ENCODE assay signal across 9 cellular contexts in genomic region chr1:203682401-203683383, GRCh38. TPM values are rescaled to one million over a fixed set of nuclear protein-coding genes. Genes with fewer than 3 reads are reported as not detected.
DNase-seq lines count a peak whose midpoint lies in the region; ATAC-seq and TF ChIP-seq lines count a peak whose summit lies in the region.
"Had no signal": no experiment of that assay in that cellular context is flagged by ENCODE, and none has a peak within 500 bp of the region (broad histone marks: within the 10 kb centered on the region; RNA-seq: fewer than 3 reads in every experiment).

No MANE protein-coding gene starts in this region.

- H3K27ac ChIP-seq in HCT116 (ENCODE audit: low read depth, low read length), result 0 out of 2 replicates have a peak overlapping the region, but pooled peaks have one; percentile 16
- no peak overlapping the region for H3K27ac ChIP-seq in colonic mucosa

- H3K9me3 ChIP-seq in HCT116 (ENCODE audit: control insufficient read depth in 1 of 2, insufficient read depth in 1 of 2, low read depth in 1 of 2, low read length in 2 of 2) (no peaks in the 10 kb centered on the region), colonic mucosa (no peaks in the 10 kb centered on the region)

- ATAC-seq in HCT116 (peak; percentile 96), GM21390 (IDR thresholded peaks at IDR 0.05; ENCODE audit: unreplicated experiment) (no peak), GM21526 (IDR thresholded peaks at IDR 0.05; ENCODE audit: low FRiP score, unreplicated experiment) (no peak)

- H3K27me3 ChIP-seq in HCT116 (ENCODE audit: insufficient read depth, low read length), result no peaks in the 10 kb centered on the region
- no peaks in the 10 kb centered on the region for H3K27me3 ChIP-seq in colonic mucosa

- peak overlapping the region; percentile 95 for H3K4me2 ChIP-seq in HCT116 (ENCODE audit: low read length)

- no peaks in the 10 kb centered on the region for H3K9me2 ChIP-seq in HCT116 (ENCODE audit: insufficient read depth)

- TF ChIP-seq CTCF in HCT116 (IDR thresholded peaks at IDR 0.05 in 2 of 3, conservative IDR thresholded peaks at IDR 0.05 in 1 of 3; ENCODE audit: borderline replicate concordance in 1 of 3, insufficient read depth in 1 of 3, low read depth in 2 of 3, low read length in 2 of 3) (no peak), colonic mucosa (IDR thresholded peaks at IDR 0.05) (no peak)

- TF ChIP-seq POLR2A in HCT116 (IDR thresholded peaks at IDR 0.05; ENCODE audit: borderline replicate concordance, extremely low read depth, insufficient read depth, insufficient read length), result no peak

- no peaks in the 10 kb centered on the region for H4K20me1 ChIP-seq in HCT116 (ENCODE audit: insufficient read depth)

- H3K79me2 ChIP-seq in HCT116 (ENCODE audit: insufficient read depth, low read length), result peaks cover 26% of the 10 kb centered on the region

- intact Hi-C loops in HCT116 (cut with micrococcal nuclease) (no loop called here), colonic mucosa (cut with DNase I) (no loop called here)

- no peaks in the 10 kb centered on the region for H3K9me3 Mint-ChIP-seq in T-helper 1 cell treated with Interleukin-12 subunit alpha and Interleukin-12 subunit beta and Interleukin-4 antibody, amounts not matched to agents 30 μg/mL and 1 μg/mL, for 36 hours

- no peak overlapping the region for H2AFZ ChIP-seq in HCT116 (ENCODE audit: low read depth, low read length, poor library complexity, severe bottlenecking)

- peak overlapping the region; percentile 75 to 89 for H3K4me3 ChIP-seq in HCT116 (replicated peaks in 1 of 2; ENCODE audit: low read depth in 1 of 2, low read length in 2 of 2)
- no peak overlapping the region for H3K4me3 ChIP-seq in colonic mucosa

- H3K27me3 Mint-ChIP-seq in T-helper 1 cell treated with Interleukin-12 subunit alpha and Interleukin-12 subunit beta and Interleukin-4 antibody, amounts not matched to agents 30 μg/mL and 1 μg/mL, for 36 hours (ENCODE audit: low read depth), result no peaks in the 10 kb centered on the region

- no peak; the same call in 1 of the 2 replicates for TF ChIP-seq RAD21 in HCT116 (IDR thresholded peaks at IDR 0.05; ENCODE audit: low read depth)

- H3K36me3 ChIP-seq in HCT116 (ENCODE audit: control insufficient read depth in 1 of 2, insufficient read depth in 2 of 2, low read length in 2 of 2), result 0 out of 4 replicates have a peak, but pooled peaks cover 0 to 2% of the 10 kb centered on the region in 2 experiments
- H3K36me3 ChIP-seq in colonic mucosa, result no peaks in the 10 kb centered on the region

- H3K9ac ChIP-seq in HCT116 (ENCODE audit: low read length) (peak overlapping the region; percentile 77), colonic mucosa (ENCODE audit: low read depth in 2 of 2, low read length in 2 of 2) (no peak overlapping the region)

- BruUV-seq in HCT116 (replicated peaks; lab: Mats Ljungman, UMichigan), result TSS peak; percentile 81

- peaks cover 3 to 13% of the 10 kb centered on the region in 2 experiments; a peak in 2 of 4 replicates for H3K4me1 ChIP-seq in HCT116 (ENCODE audit: control insufficient read depth in 1 of 2, insufficient read depth in 2 of 2, low read length in 2 of 2)
- no peaks in the 10 kb centered on the region for H3K4me1 ChIP-seq in colonic mucosa

- RAD21 ChIA-PET in HCT116 (lab: Charles Lee; ENCODE audit: low non-redundant PET in 1 of 2, low total read pairs in 2 of 2, uncharacterized antibody in 2 of 2, unreplicated experiment in 2 of 2), result no interaction called here

- CTCF ChIA-PET in HCT116 (lab: Charles Lee), result interaction anchor here (0.7 to 1.2 kb wide), 2 partner anchors 20 to 178 kb away, joined by 3 to 4 read pairs; no protein-coding TSS in a partner anchor

- peak overlapping the region; percentile 28 for H3K4me3 Mint-ChIP-seq in T-helper 1 cell treated with Interleukin-12 subunit alpha and Interleukin-12 subunit beta and Interleukin-4 antibody, amounts not matched to agents 30 μg/mL and 1 μg/mL, for 36 hours

- peaks cover 51% of the 10 kb centered on the region for H3K4me1 Mint-ChIP-seq in T-helper 1 cell treated with Interleukin-12 subunit alpha and Interleukin-12 subunit beta and Interleukin-4 antibody, amounts not matched to agents 30 μg/mL and 1 μg/mL, for 36 hours (ENCODE audit: low read depth)

- POLR2A ChIA-PET in HCT116 (lab: Charles Lee), result interaction anchor here (1.1 to 1.3 kb wide), 2 partner anchors 10 to 48 kb away, joined by 4 to 7 read pairs; no protein-coding TSS in a partner anchor

- peaks cover 40% of the 10 kb centered on the region for H3K36me3 Mint-ChIP-seq in T-helper 1 cell treated with Interleukin-12 subunit alpha and Interleukin-12 subunit beta and Interleukin-4 antibody, amounts not matched to agents 30 μg/mL and 1 μg/mL, for 36 hours (ENCODE audit: low read depth)

- DNase-seq in HCT116 (ENCODE audit: low read depth, low spot score) (peak; percentile 91), dermis microvascular lymphatic vessel endothelial cell (ENCODE audit: low read depth in 2 of 2) (peak; percentile 87 to 88), colonic mucosa (no peak), pons (ENCODE audit: low spot score) (no peak)
- peak; percentile 46 to 62 for DNase-seq in stimulated activated CD4-positive, alpha-beta T cell treated with anti-CD3 and anti-CD28 coated beads, Interleukin-2, amount 100 ng/mL, for 24 hours
- DNase-seq: NCI-H526 treated with DMSO at 0.1 percent for 48 hours had no signal

- H3K27ac Mint-ChIP-seq in T-helper 1 cell treated with Interleukin-12 subunit alpha and Interleukin-12 subunit beta and Interleukin-4 antibody, amounts not matched to agents 30 μg/mL and 1 μg/mL, for 36 hours, result peak overlapping the region; percentile 87

TF ChIP-seq in HCT116, 20 proteins besides CTCF, POLR2A, EP300 and RAD21 (continues in another document):
- TF ChIP-seq ZFX (IDR thresholded peaks at IDR 0.05) (no peak), SP1 (IDR thresholded peaks at IDR 0.05; ENCODE audit: low read depth) (peak; percentile 71), POLR2AphosphoS5 (IDR thresholded peaks at IDR 0.05; ENCODE audit: low read depth, low read length) (peak; percentile 67), MAX (IDR thresholded peaks at IDR 0.05) (peak; percentile 65), EZH2 (IDR thresholded peaks at IDR 0.05) (no peak), ZNF274 (IDR thresholded peaks at IDR 0.05; ENCODE audit: low read depth, low read length) (no peak), JUND (IDR thresholded peaks at IDR 0.05) (no peak), CBX3 (IDR thresholded peaks at IDR 0.05; ENCODE audit: low read depth) (peak; percentile 97), CEBPB (IDR thresholded peaks at IDR 0.05; ENCODE audit: low read depth) (peak; percentile 45; the same call in 1 of the 2 replicates), FOSL1 (IDR thresholded peaks at IDR 0.05; ENCODE audit: low read depth) (no peak), ELF1 (IDR thresholded peaks at IDR 0.05; ENCODE audit: borderline replicate concordance, low read depth) (no peak; the same call in 1 of the 2 replicates), EGR1 (IDR thresholded peaks at IDR 0.05; ENCODE audit: low read depth) (no peak), ATF3 (IDR thresholded peaks at IDR 0.05) (no peak; the same call in 1 of the 2 replicates)
- TF ChIP-seq, protein P1, sequence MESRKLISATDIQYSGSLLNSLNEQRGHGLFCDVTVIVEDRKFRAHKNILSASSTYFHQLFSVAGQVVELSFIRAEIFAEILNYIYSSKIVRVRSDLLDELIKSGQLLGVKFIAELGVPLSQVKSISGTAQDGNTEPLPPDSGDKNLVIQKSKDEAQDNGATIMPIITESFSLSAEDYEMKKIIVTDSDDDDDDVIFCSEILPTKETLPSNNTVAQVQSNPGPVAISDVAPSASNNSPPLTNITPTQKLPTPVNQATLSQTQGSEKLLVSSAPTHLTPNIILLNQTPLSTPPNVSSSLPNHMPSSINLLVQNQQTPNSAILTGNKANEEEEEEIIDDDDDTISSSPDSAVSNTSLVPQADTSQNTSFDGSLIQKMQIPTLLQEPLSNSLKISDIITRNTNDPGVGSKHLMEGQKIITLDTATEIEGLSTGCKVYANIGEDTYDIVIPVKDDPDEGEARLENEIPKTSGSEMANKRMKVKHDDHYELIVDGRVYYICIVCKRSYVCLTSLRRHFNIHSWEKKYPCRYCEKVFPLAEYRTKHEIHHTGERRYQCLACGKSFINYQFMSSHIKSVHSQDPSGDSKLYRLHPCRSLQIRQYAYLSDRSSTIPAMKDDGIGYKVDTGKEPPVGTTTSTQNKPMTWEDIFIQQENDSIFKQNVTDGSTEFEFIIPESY (IDR thresholded peaks at IDR 0.05; ENCODE audit: extremely low read depth, insufficient replicate concordance, low read length), result peak; percentile 66

RNA-seq across cellular contexts. Expression of gene ATP2B4, which starts 56.1 kb away (rescaled TPM):
- total RNA-seq in HCT116 (2021; ENCODE audit: unreplicated experiment) (37.1 TPM), dermis microvascular lymphatic vessel endothelial cell (52.0 and 54.2 TPM in 2 replicates), colonic mucosa (10 to 100 TPM; 10.5 to 57.6 TPM)
- polyA plus RNA-seq in HCT116 (2012), result 22.3 and 25.3 TPM in 2 replicates

Comparison
In these comparisons a context has a peak if more than half of its experiments do, and no peak if none do; other contexts are left out.
1. DNase-seq: peak in HCT116 (single experiment), dermis microvascular lymphatic vessel endothelial cell (2 of 2) and stimulated activated CD4-positive, alpha-beta T cell treated with anti-CD3 and anti-CD28 coated beads, Interleukin-2, amount 100 ng/mL, for 24 hours (2 of 2); none in colonic mucosa (single experiment) and pons (single experiment).